In genomic region chr2:234865040-234865439, GRCh38 we compare ENCODE assay signal across 23 cellular contexts.
DNase-seq lines count a peak whose midpoint lies in the region; ATAC-seq, FAIRE-seq and TF ChIP-seq lines count a peak whose summit lies in the region.
"Had no signal": no experiment of that assay in that cellular context is flagged by ENCODE, and none has a peak within 500 bp of the region (broad histone marks: within the 10 kb centered on the region; RNA-seq: fewer than 3 reads in every experiment).

No MANE protein-coding gene starts in this region.

- H3K27me3 ChIP-seq in K562 (ENCODE audit: control insufficient read depth in 2 of 2, insufficient read depth in 2 of 2, low read length in 2 of 2), result no peaks in the 10 kb centered on the region
- no peaks in the 10 kb centered on the region for H3K27me3 ChIP-seq in liver (ENCODE audit: control insufficient read depth in 4 of 4, insufficient read depth in 4 of 4, low read length in 3 of 4)
- no peaks in the 10 kb centered on the region for H3K27me3 ChIP-seq in lower lobe of right lung (ENCODE audit: low read depth)
- H3K27me3 ChIP-seq: BE2C; BLaER1 treated with 17β-estradiol and CSF1 and Interleukin-3, amounts not matched to agents 10 nM and 100 nM had no signal

- TF ChIP-seq POLR2A in A549 (IDR thresholded peaks at IDR 0.05; ENCODE audit: low read length) (no peak), K562 (conservative IDR thresholded peaks at IDR 0.05) (no peak)

- H2AFZ ChIP-seq in K562 (ENCODE audit: low read depth, low read length), result no peak overlapping the region
- H2AFZ ChIP-seq: GM23338 had no signal

- H3K36me3 ChIP-seq in K562 (ENCODE audit: control insufficient read depth, insufficient read depth, low read length) (no peaks in the 10 kb centered on the region), liver (ENCODE audit: control insufficient read depth in 4 of 4, insufficient read depth in 3 of 4, low read depth in 1 of 4, low read length in 3 of 4) (no peaks in the 10 kb centered on the region), lower lobe of right lung (no peaks in the 10 kb centered on the region)
- H3K36me3 ChIP-seq: BE2C; BLaER1 treated with 17β-estradiol and CSF1 and Interleukin-3, amounts not matched to agents 10 nM and 100 nM had no signal

- H3K9me1 ChIP-seq in K562 (ENCODE audit: control insufficient read depth, insufficient read depth, low read length), result no peaks in the 10 kb centered on the region

- POLR2A ChIA-PET in A549 (lab: Yijun Ruan, JAX) (no interaction called here), K562 (lab: Yijun Ruan, JAX) (no interaction called here)

- TF ChIP-seq CTCF in A549 (IDR thresholded peaks at IDR 0.05) (no peak), K562 (IDR thresholded peaks at IDR 0.05 in 2 of 3, conservative IDR thresholded peaks at IDR 0.05 in 1 of 3; ENCODE audit: insufficient read depth in 2 of 3, low read depth in 1 of 3, low read length in 3 of 3) (no peak), liver (IDR thresholded peaks at IDR 0.05; ENCODE audit: low read depth, low read length, missing input control) (no peak), lower lobe of right lung (IDR thresholded peaks at IDR 0.05) (no peak)

- CTCF ChIA-PET in A549 (lab: Yijun Ruan, JAX) (interaction anchor here (1.5 kb wide), 1 partner anchor 16 kb away, joined by 6 read pairs; no protein-coding TSS in a partner anchor), K562 (lab: Yijun Ruan, JAX; ENCODE audit: low intra/inter-chr PET ratio) (no interaction called here)

- no peak for ATAC-seq in A549
- ATAC-seq in K562, result no peak
- no peak for ATAC-seq in GM21423 (IDR thresholded peaks at IDR 0.05; ENCODE audit: unreplicated experiment)
- ATAC-seq in lower lobe of right lung, result no peak
- ATAC-seq: GM23338, HCT116 had no signal

- H3K4me3 ChIP-seq in A549 (no peak overlapping the region), K562 (no peak overlapping the region), liver (ENCODE audit: low read depth in 1 of 3, low read length in 3 of 3) (peak overlapping the region in 1 of 3 donors; percentile 5), lower lobe of right lung (no peak overlapping the region)
- H3K4me3 ChIP-seq: BLaER1 treated with 17β-estradiol and CSF1 and Interleukin-3, amounts not matched to agents 10 nM and 100 nM; GM23338 had no signal

- FAIRE-seq in A549 (lab: Jason Lieb, UNC) (no peak), K562 (lab: Jason Lieb, UNC) (no peak)
- FAIRE-seq: A204.1, GM12891, GM18507 had no signal

- H3K9ac ChIP-seq in K562 (ENCODE audit: insufficient read depth in 1 of 2, low read depth in 2 of 2, low read length in 2 of 2) (no peak overlapping the region), liver (ENCODE audit: low read depth in 1 of 2, low read length in 2 of 2) (no peak overlapping the region)
- H3K9ac ChIP-seq: BLaER1 treated with 17β-estradiol and CSF1 and Interleukin-3, amounts not matched to agents 10 nM and 100 nM had no signal

- no TSS peak for BruUV-seq in K562 (replicated peaks; lab: Mats Ljungman, UMichigan)

- in situ Hi-C loops in K562 (cut with MboI), result no loop called here

- H3K4me2 ChIP-seq in A549 (no peak overlapping the region), K562 (ENCODE audit: insufficient read depth, low read length) (no peak overlapping the region)
- H3K4me2 ChIP-seq: BLaER1 treated with 17β-estradiol and CSF1 and Interleukin-3, amounts not matched to agents 10 nM and 100 nM; GM23338 had no signal

- no peaks in the 10 kb centered on the region for H3K79me2 ChIP-seq in K562 (ENCODE audit: control insufficient read depth, insufficient read depth, low read length)

- 80% methylated on average over 5 of the region's 5 CpGs for WGBS in A549 (ENCODE audit: missing lambda C conversion rate)
- WGBS in K562 (ENCODE audit: insufficient coverage, low coverage, missing lambda C conversion rate), result 0% methylated on average over 4 of the region's 5 CpGs
- 93% methylated on average over 5 of the region's 5 CpGs for WGBS in liver

- H3K27ac ChIP-seq in A549 (0 out of 6 replicates have a peak overlapping the region, but pooled peaks have one; percentile 6 to 87), K562 (ENCODE audit: extremely low read depth, low read depth, low read length) (no peak overlapping the region), liver (ENCODE audit: low read depth in 1 of 2, low read length in 2 of 2) (peak overlapping the region; percentile 77 to 83), lower lobe of right lung (no peak overlapping the region)
- H3K27ac ChIP-seq: 22Rv1; BLaER1 treated with 17β-estradiol and CSF1 and Interleukin-3, amounts not matched to agents 10 nM and 100 nM had no signal

- H3K4me1 ChIP-seq in A549 (peaks cover 24% of the 10 kb centered on the region), K562 (replicated peaks in 1 of 2; ENCODE audit: control insufficient read depth in 2 of 2, insufficient read depth in 2 of 2, low read length in 2 of 2) (no peaks in the 10 kb centered on the region), liver (ENCODE audit: control insufficient read depth in 4 of 4, insufficient read depth in 4 of 4, low read length in 3 of 4) (peaks cover 9 to 40% (median 25%) of the 10 kb centered on the region in 4 donors), lower lobe of right lung (no peaks in the 10 kb centered on the region)
- H3K4me1 ChIP-seq: BLaER1 treated with 17β-estradiol and CSF1 and Interleukin-3, amounts not matched to agents 10 nM and 100 nM had no signal

- intact Hi-C loops in K562 (cut with micrococcal nuclease) (no loop called here), lower lobe of right lung (cut with DNase I) (no loop called here)

- DNase-seq in A549 (ENCODE audit: low read depth in 1 of 2, low spot score in 1 of 2) (no peak), K562 (ENCODE audit: extremely low read depth in 1 of 4, low spot score in 3 of 4) (no peak), D341Med (ENCODE audit: low spot score) (no peak), lower lobe of right lung (no peak)
- DNase-seq: ACHN; AML-193; BE2C; CD4-positive, alpha-beta T cell; CD8-positive, alpha-beta memory T cell; DMS53; DMS79 treated with DMSO at 0.1 percent for 48 hours; GF-D8; H9; HFFc6 had no signal

- no peaks in the 10 kb centered on the region for H4K20me1 ChIP-seq in K562 (replicated peaks; ENCODE audit: control insufficient read depth, insufficient read depth, low read length)
- H4K20me1 ChIP-seq: BLaER1 treated with 17β-estradiol and CSF1 and Interleukin-3, amounts not matched to agents 10 nM and 100 nM had no signal

- H3K9me3 ChIP-seq in A549, result peaks cover 14% of the 10 kb centered on the region; the same call in 2 of the 3 replicates
- H3K9me3 ChIP-seq in K562 (replicated peaks; ENCODE audit: control insufficient read depth, insufficient read depth, low read depth, low read length), result no peaks in the 10 kb centered on the region
- H3K9me3 ChIP-seq in liver (ENCODE audit: control insufficient read depth in 4 of 4, low read length in 3 of 4), result no peaks in the 10 kb centered on the region
- H3K9me3 ChIP-seq in lower lobe of right lung, result no peaks in the 10 kb centered on the region
- H3K9me3 ChIP-seq: BE2C had no signal

- no peak for TF ChIP-seq EP300 in A549 (IDR thresholded peaks at IDR 0.05)
- TF ChIP-seq EP300 in K562 (IDR thresholded peaks at IDR 0.05; ENCODE audit: low read length), result no peak

- TF ChIP-seq RAD21 in A549 (conservative IDR thresholded peaks at IDR 0.05 in 1 of 2, IDR thresholded peaks at IDR 0.05 in 1 of 2) (no peak), K562 (CRISPR knock-in tag; conservative IDR thresholded peaks at IDR 0.05 in 1 of 2, IDR thresholded peaks at IDR 0.05 in 1 of 2) (no peak), liver (IDR thresholded peaks at IDR 0.05) (no peak)

TF ChIP-seq in A549, 52 proteins besides CTCF, POLR2A, EP300 and RAD21 (continues in another document):
- TF ChIP-seq MAX (IDR thresholded peaks at IDR 0.05) (no peak), KDM1A (IDR thresholded peaks at IDR 0.05; ENCODE audit: low read depth) (no peak), SREBF2 (IDR thresholded peaks at IDR 0.05) (no peak), HES2 (IDR thresholded peaks at IDR 0.05) (no peak), RARB (CRISPR knock-in tag; IDR thresholded peaks at IDR 0.05) (no peak), CEBPB (IDR thresholded peaks at IDR 0.05) (no peak), MYC (IDR thresholded peaks at IDR 0.05; ENCODE audit: borderline replicate concordance, low read length) (no peak)

TF ChIP-seq in K562, 482 proteins besides CTCF, POLR2A, EP300 and RAD21 (continues in another document):
- TF ChIP-seq CREBBP (IDR thresholded peaks at IDR 0.05; ENCODE audit: low read depth, low read length), result no peak
- no peak for TF ChIP-seq ELF4 (CRISPR knock-in tag; IDR thresholded peaks at IDR 0.05)
- TF ChIP-seq ESRRA (IDR thresholded peaks at IDR 0.05; ENCODE audit: borderline replicate concordance, low read depth), result no peak
- no peak for TF ChIP-seq PYGO2 (tag; IDR thresholded peaks at IDR 0.05)
- no peak for TF ChIP-seq MLLT1 (IDR thresholded peaks at IDR 0.05)

TF ChIP-seq in liver, 16 proteins besides CTCF, POLR2A, EP300 and RAD21 (continues in another document):
- TF ChIP-seq GABPA (IDR thresholded peaks at IDR 0.05 in 1 of 2, conservative IDR thresholded peaks at IDR 0.05 in 1 of 2) (no peak), JUND (IDR thresholded peaks at IDR 0.05) (no peak), HNF4A (conservative IDR thresholded peaks at IDR 0.05) (no peak), RXRA (IDR thresholded peaks at IDR 0.05) (no peak), NR2F2 (IDR thresholded peaks at IDR 0.05) (no peak), MAX (IDR thresholded peaks at IDR 0.05) (no peak), FOXA2 (IDR thresholded peaks at IDR 0.05) (no peak)

Comparison
In these comparisons a context has a peak if more than half of its experiments do, and no peak if none do; other contexts are left out.
1. H3K27ac ChIP-seq: peak in A549 (2 of 2) and liver (2 of 2); none in K562 (single experiment) and lower lobe of right lung (single experiment).